8 cellular contexts compared by ENCODE assay signal in the genomic region with DNA sequence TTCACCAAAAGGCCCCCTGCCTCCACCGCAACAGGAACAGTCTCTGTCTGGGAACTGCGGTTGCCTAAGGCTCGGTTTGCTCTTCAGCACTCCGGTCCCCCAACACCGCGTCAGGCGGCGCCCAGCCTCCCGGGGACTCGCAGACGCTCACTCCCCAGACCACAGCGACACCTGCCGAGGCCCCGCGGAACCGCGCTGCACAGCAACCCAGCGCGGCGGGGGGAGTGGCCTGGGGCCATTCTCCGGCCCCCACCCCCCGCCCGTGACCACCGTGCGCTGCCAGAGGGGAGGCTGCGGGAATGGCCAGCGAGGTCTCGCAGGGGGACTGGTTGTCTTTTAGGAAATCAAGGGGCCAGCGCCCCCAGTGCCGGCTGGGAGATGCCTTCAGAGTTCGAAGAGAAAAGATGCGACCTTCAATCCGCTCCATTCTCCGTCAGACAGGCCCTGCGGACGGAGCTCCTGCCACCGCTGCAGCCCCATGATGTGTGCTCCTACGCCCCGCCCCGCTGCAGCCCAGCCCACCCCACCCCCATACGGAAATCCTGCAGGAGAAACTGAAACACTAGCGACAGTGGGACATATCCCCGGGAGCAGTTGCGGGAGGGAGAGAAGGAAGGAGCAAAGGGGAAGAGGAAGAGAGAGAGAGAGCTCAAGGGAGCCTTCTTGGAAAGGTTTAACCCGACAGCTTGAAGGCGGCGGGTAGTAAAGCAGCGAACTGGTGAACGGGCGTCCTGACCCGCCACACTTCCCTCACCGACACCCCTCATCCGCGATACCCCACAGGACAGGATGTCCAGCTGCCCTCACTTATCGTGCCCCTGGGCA.
DNase-seq lines count a peak whose midpoint lies in the region; ATAC-seq and TF ChIP-seq lines count a peak whose summit lies in the region.

No MANE protein-coding gene starts in this region.

- H4K12ac ChIP-seq in trophoblast cell (ENCODE audit: low read depth, low read length), result peak overlapping the region; percentile 11

- intact Hi-C loops in HCT116 (cut with micrococcal nuclease) (loop anchor here (2.0 to 5.0 kb wide), 4 partner anchors 316 to 1306 kb away; no protein-coding TSS in a partner anchor), cardiac septum (cut with DNase I) (no loop called here)

- H3K27me3 ChIP-seq in HCT116 (ENCODE audit: insufficient read depth, low read length) (no peaks in the 10 kb centered on the region), MM.1S (replicated peaks; ENCODE audit: insufficient read depth, low read length) (no peaks in the 10 kb centered on the region), trophoblast cell (ENCODE audit: insufficient read depth, low read length) (no peaks in the 10 kb centered on the region), tibial nerve (no peaks in the 10 kb centered on the region)

- no peaks in the 10 kb centered on the region for H3K9me3 ChIP-seq in HCT116 (ENCODE audit: control insufficient read depth in 1 of 2, insufficient read depth in 1 of 2, low read depth in 1 of 2, low read length in 2 of 2)
- H3K9me3 ChIP-seq in MM.1S (replicated peaks; ENCODE audit: insufficient read depth, low read length), result no peaks in the 10 kb centered on the region
- H3K9me3 ChIP-seq in trophoblast cell (ENCODE audit: insufficient read depth, low read depth, low read length), result peaks cover 3% of the 10 kb centered on the region
- H3K9me3 ChIP-seq in tibial nerve, result no peaks in the 10 kb centered on the region

- CTCF ChIA-PET in HCT116 (lab: Charles Lee), result interaction anchor here (0.6 to 2.2 kb wide), 16 partner anchors 9 to 1003 kb away, joined by 3 to 11 read pairs (median 3); no protein-coding TSS in a partner anchor

- no TSS peak for BruUV-seq in HCT116 (replicated peaks; lab: Mats Ljungman, UMichigan)

- WGBS in trophoblast cell (ENCODE audit: extremely low coverage, insufficient coverage, insufficient read length), result no CpG with 5 or more reads among the region's 55 CpGs
- 1% methylated on average over 28 to 34 of the region's 55 CpGs for WGBS in tibial nerve, 2 donors

- H3K79me2 ChIP-seq in HCT116 (ENCODE audit: insufficient read depth, low read length), result no peaks in the 10 kb centered on the region
- H3K79me2 ChIP-seq in MM.1S (ENCODE audit: low read length), result no peaks in the 10 kb centered on the region
- no peaks in the 10 kb centered on the region for H3K79me2 ChIP-seq in trophoblast cell (ENCODE audit: control insufficient read depth, insufficient read depth, low read length, poor library complexity)

- no peak overlapping the region for H2BK120ac ChIP-seq in trophoblast cell (ENCODE audit: insufficient read depth, low read length, poor library complexity)

- POLR2A ChIA-PET in HCT116 (lab: Charles Lee), result interaction anchor here (0.6 to 1.4 kb wide), 6 partner anchors 9 to 827 kb away, joined by 3 to 6 read pairs (median 3); no protein-coding TSS in a partner anchor

- ATAC-seq in HCT116 (peak; percentile 95), SK-N-SH treated with all-trans-retinoic acid at 6 μM for 48 hours (peak; percentile 97)

- no peak overlapping the region for H3K18ac ChIP-seq in trophoblast cell (ENCODE audit: low read length)

- H4K8ac ChIP-seq in trophoblast cell (ENCODE audit: low read depth, low read length), result peak overlapping the region; percentile 85

- peak overlapping the region; percentile 20 for H4K91ac ChIP-seq in trophoblast cell (ENCODE audit: low read depth, low read length)

- no peak overlapping the region for H2BK5ac ChIP-seq in trophoblast cell (ENCODE audit: low read depth, low read length, poor library complexity)

- RAD21 ChIA-PET in HCT116 (lab: Charles Lee; ENCODE audit: low non-redundant PET in 1 of 2, low total read pairs in 2 of 2, uncharacterized antibody in 2 of 2, unreplicated experiment in 2 of 2), result interaction anchor here (0.7 kb wide), 3 partner anchors 200 to 1410 kb away, joined by 3 to 4 read pairs (median 4); no protein-coding TSS in a partner anchor

- TF ChIP-seq EP300 in tibial nerve (IDR thresholded peaks at IDR 0.05), result peak in 1 of 2 donors; percentile 49

- TF ChIP-seq CTCF in HCT116 (IDR thresholded peaks at IDR 0.05 in 2 of 3, conservative IDR thresholded peaks at IDR 0.05 in 1 of 3; ENCODE audit: borderline replicate concordance in 1 of 3, insufficient read depth in 1 of 3, low read depth in 2 of 3, low read length in 2 of 3), result peak; percentile 81 to 98 (median 88)
- TF ChIP-seq CTCF in MM.1S (IDR thresholded peaks at IDR 0.05; ENCODE audit: low read length), result peak; percentile 94
- peak; percentile 95 to 100 (median 98) for TF ChIP-seq CTCF in tibial nerve (IDR thresholded peaks at IDR 0.05)

- H2AK5ac ChIP-seq in trophoblast cell (ENCODE audit: low read length), result no peak overlapping the region

- peak; percentile 90 for TF ChIP-seq RAD21 in HCT116 (IDR thresholded peaks at IDR 0.05; ENCODE audit: low read depth)

- no peak overlapping the region for H2BK12ac ChIP-seq in trophoblast cell (ENCODE audit: low read length)

- H4K20me1 ChIP-seq in HCT116 (ENCODE audit: insufficient read depth) (no peaks in the 10 kb centered on the region), MM.1S (ENCODE audit: insufficient read depth, low read length) (no peaks in the 10 kb centered on the region)

- H3K14ac ChIP-seq in trophoblast cell (ENCODE audit: low read length), result no peak overlapping the region

- H3K36me3 ChIP-seq in HCT116 (ENCODE audit: control insufficient read depth in 1 of 2, insufficient read depth in 2 of 2, low read length in 2 of 2), result no peaks in the 10 kb centered on the region
- H3K36me3 ChIP-seq in MM.1S (replicated peaks; ENCODE audit: insufficient read depth, low read length), result no peaks in the 10 kb centered on the region
- no peaks in the 10 kb centered on the region for H3K36me3 ChIP-seq in trophoblast cell (ENCODE audit: control insufficient read depth in 1 of 2, insufficient read depth in 2 of 2, low read length in 2 of 2)
- no peaks in the 10 kb centered on the region for H3K36me3 ChIP-seq in tibial nerve

- H2AFZ ChIP-seq in HCT116 (ENCODE audit: low read depth, low read length, poor library complexity, severe bottlenecking), result peak overlapping the region; percentile 83
- peak overlapping the region; percentile 92 for H2AFZ ChIP-seq in MM.1S (ENCODE audit: low read length)
- peak overlapping the region; percentile 62 for H2AFZ ChIP-seq in trophoblast cell (ENCODE audit: insufficient read depth, low read length, poor library complexity)

- H3K4me3 ChIP-seq in HCT116 (replicated peaks in 1 of 2; ENCODE audit: low read depth in 1 of 2, low read length in 2 of 2) (peak overlapping the region; percentile 61 to 63), MM.1S (ENCODE audit: low read length) (peak overlapping the region; percentile 90), trophoblast cell (ENCODE audit: low read depth, low read length) (peak overlapping the region; percentile 74), tibial nerve (peak overlapping the region; percentile 44 to 65 (median 64))

- peaks cover 10 to 16% of the 10 kb centered on the region in 2 experiments; a peak in 3 of 4 replicates for H3K4me1 ChIP-seq in HCT116 (ENCODE audit: control insufficient read depth in 1 of 2, insufficient read depth in 2 of 2, low read length in 2 of 2)
- H3K4me1 ChIP-seq in MM.1S (ENCODE audit: low read length), result peaks cover 6% of the 10 kb centered on the region; the same call in 1 of the 2 replicates
- H3K4me1 ChIP-seq in trophoblast cell (ENCODE audit: control insufficient read depth in 1 of 2, insufficient read depth in 2 of 2, low read length in 2 of 2), result peaks cover 0 to 3% of the 10 kb centered on the region in 2 experiments
- H3K4me1 ChIP-seq in tibial nerve, result peaks cover 0 to 14% (median 0%) of the 10 kb centered on the region in 4 donors

- H3K4me2 ChIP-seq in HCT116 (ENCODE audit: low read length) (peak overlapping the region; percentile 95), MM.1S (ENCODE audit: low read depth, low read length) (peak overlapping the region; percentile 95), trophoblast cell (ENCODE audit: low read length) (peak overlapping the region; percentile 81)

- TF ChIP-seq POLR2A in HCT116 (IDR thresholded peaks at IDR 0.05; ENCODE audit: borderline replicate concordance, extremely low read depth, insufficient read depth, insufficient read length) (no peak), tibial nerve (IDR thresholded peaks at IDR 0.05) (no peak)

- peaks cover 2% of the 10 kb centered on the region for H3K79me1 ChIP-seq in trophoblast cell (ENCODE audit: low read length)

- DNase-seq in GF-D8 (lab: John Stamatoyannopoulos, UW), result peak; percentile 8
- DNase-seq in HCT116 (ENCODE audit: low read depth, low spot score), result peak; percentile 53
- DNase-seq in MM.1S, result peak; percentile 85
- DNase-seq in activated naive CD8-positive, alpha-beta T cell treated with anti-CD3 and anti-CD28 coated beads, Interleukin-2, amount 50 U/mL, for 16 hours (ENCODE audit: low read depth, low spot score), result peak; percentile 71
- peak; percentile 95 for DNase-seq in cardiac septum (ENCODE audit: low spot score)
- DNase-seq in trophoblast cell, result peak; percentile 51 to 69
- peak; percentile 78 to 92 for DNase-seq in tibial nerve (ENCODE audit: low spot score in 2 of 2)

- H3K9ac ChIP-seq in HCT116 (ENCODE audit: low read length), result peak overlapping the region; percentile 68
- peak overlapping the region; percentile 43 for H3K9ac ChIP-seq in MM.1S (ENCODE audit: low read length)
- peak overlapping the region; percentile 63 for H3K9ac ChIP-seq in trophoblast cell (ENCODE audit: low read length)

- H3K4ac ChIP-seq in trophoblast cell (ENCODE audit: low read depth, low read length), result no peak overlapping the region

- H3K9me2 ChIP-seq in HCT116 (ENCODE audit: insufficient read depth) (no peaks in the 10 kb centered on the region), MM.1S (replicated peaks; ENCODE audit: insufficient read depth, low read length) (no peaks in the 10 kb centered on the region)

- H3F3A ChIP-seq in MM.1S (ENCODE audit: insufficient read depth, low read length), result no peaks in the 10 kb centered on the region

- H3K27ac ChIP-seq in HCT116 (ENCODE audit: low read depth, low read length) (peak overlapping the region; percentile 52), MM.1S (ENCODE audit: low read length) (peak overlapping the region; percentile 37; the same call in 1 of the 2 replicates), trophoblast cell (ENCODE audit: low read depth, low read length) (no peak overlapping the region), tibial nerve (peak overlapping the region; percentile 66 to 93 (median 84))

- no peak overlapping the region for H3K23ac ChIP-seq in trophoblast cell (ENCODE audit: low read length)

TF ChIP-seq in HCT116, 20 proteins besides CTCF, POLR2A, EP300 and RAD21 (continues in another document):
- TF ChIP-seq POLR2AphosphoS5 (IDR thresholded peaks at IDR 0.05; ENCODE audit: low read depth, low read length) (peak; percentile 75), CBX3 (IDR thresholded peaks at IDR 0.05; ENCODE audit: low read depth) (peak; percentile 36; the same call in 1 of the 2 replicates), JUND (IDR thresholded peaks at IDR 0.05) (no peak)

TF ChIP-seq in SK-N-SH treated with all-trans-retinoic acid at 6 μM for 48 hours, 23 proteins besides CTCF, POLR2A, EP300 and RAD21 (continues in another document):
- no peak for TF ChIP-seq ZFP30 (CRISPR knock-in tag; IDR thresholded peaks at IDR 0.05)
- TF ChIP-seq ZNF565 (CRISPR knock-in tag; conservative IDR thresholded peaks at IDR 0.05; ENCODE audit: low read depth), result no peak
- no peak; the same call in 1 of the 2 replicates for TF ChIP-seq TCF4 (CRISPR knock-in tag; IDR thresholded peaks at IDR 0.05; ENCODE audit: borderline replicate concordance)
- TF ChIP-seq ESRRG (CRISPR knock-in tag; IDR thresholded peaks at IDR 0.05), result no peak

Comparison
In these comparisons a context has a peak if more than half of its experiments do, and no peak if none do; other contexts are left out.
1. DNase-seq: peak in every context shown above with its lines; median percentile 95 in cardiac septum; 85 in MM.1S; 85 in tibial nerve; 71 in activated naive CD8-positive, alpha-beta T cell treated with anti-CD3 and anti-CD28 coated beads, Interleukin-2, amount 50 U/mL, for 16 hours; 60 in trophoblast cell; 53 in HCT116; 8 in GF-D8.